In genomic region chr2:189285962-189286648, GRCh38 we compare ENCODE assay signal across 13 cellular contexts.
A peak's percentile ranks its signal among the peaks of the same experiment; 100 is the strongest.
DNase-seq lines count a peak whose midpoint lies in the region; ATAC-seq and TF ChIP-seq lines count a peak whose summit lies in the region.
"Had no signal": no experiment of that assay in that cellular context is flagged by ENCODE, and none has a peak within 500 bp of the region (broad histone marks: within the 10 kb centered on the region; RNA-seq: fewer than 3 reads in every experiment).

No MANE protein-coding gene starts in this region.

- no peaks in the 10 kb centered on the region for H3K27me3 Mint-ChIP-seq in activated T-cell treated with anti-CD3 and anti-CD28 coated beads, Interleukin-2, amount 50 U/mL, for 24 hours
- H3K27me3 Mint-ChIP-seq: stimulated activated memory B cell treated with anti-CD40 and anti-IgM and Interleukin-4, amounts not matched to agents 10 μg/mL and 1 μg/mL and 100 μg/mL, for 72 hours had no signal

- peaks cover 18 to 35% of the 10 kb centered on the region in 2 donors for H3K4me1 ChIP-seq in thoracic aorta (ENCODE audit: control insufficient read depth in 1 of 2, low read depth in 2 of 2)

- peak overlapping the region; percentile 7 to 51 for H3K27ac ChIP-seq in thoracic aorta

- peaks cover 8% of the 10 kb centered on the region for H3K9me3 Mint-ChIP-seq in activated T-cell treated with anti-CD3 and anti-CD28 coated beads, Interleukin-2, amount 50 U/mL, for 24 hours

- no peak for ATAC-seq in thoracic aorta (ENCODE audit: insufficient number of reproducible peaks, low FRiP score, low read depth)
- no peak for ATAC-seq in GM18870 (IDR thresholded peaks at IDR 0.05; ENCODE audit: unreplicated experiment)
- ATAC-seq: stimulated activated memory B cell treated with anti-CD40 and anti-IgM and Interleukin-4, amounts not matched to agents 10 μg/mL and 1 μg/mL and 100 μg/mL, for 72 hours had no signal

- no peak for TF ChIP-seq CTCF in thoracic aorta (IDR thresholded peaks at IDR 0.05)

- no peak for DNase-seq in activated T-cell treated with anti-CD3 and anti-CD28 coated beads, Interleukin-2, amount 50 U/mL, for 24 hours
- no peak for DNase-seq in activated T-cell treated with anti-CD3 and anti-CD28 coated beads, Interleukin-2, amount 50 U/mL, for 48 hours
- peak; percentile 98 for DNase-seq in amniotic epithelial cell (ENCODE audit: low read depth)
- DNase-seq in iris pigment epithelial cell (ENCODE audit: low read depth), result peak; percentile 97
- no peak for DNase-seq in thoracic aorta (ENCODE audit: low spot score)
- no peak for DNase-seq in stimulated activated naive CD4-positive, alpha-beta T cell (lab: John Stamatoyannopoulos, UW)
- DNase-seq in stimulated activated CD4-positive, alpha-beta T cell treated with anti-CD3 and anti-CD28 coated beads, Interleukin-1b, Interleukin-23, amount 100 ng/mL, for 48 hours, result no peak
- DNase-seq: activated CD4-positive, alpha-beta T cell treated with anti-CD3 and anti-CD28 coated beads, Interleukin-2, amount 50 U/mL, for 48 hours; C1 segment of cervical spinal cord; NCI-H82 had no signal

- H3K27me3 ChIP-seq in thoracic aorta (replicated peaks; ENCODE audit: insufficient read depth), result no peaks in the 10 kb centered on the region

- no peaks in the 10 kb centered on the region for H3K36me3 ChIP-seq in thoracic aorta

- H3K4me1 Mint-ChIP-seq in activated T-cell treated with anti-CD3 and anti-CD28 coated beads, Interleukin-2, amount 50 U/mL, for 24 hours (ENCODE audit: low read depth), result peaks cover 55% of the 10 kb centered on the region
- H3K4me1 Mint-ChIP-seq: stimulated activated memory B cell treated with anti-CD40 and anti-IgM and Interleukin-4, amounts not matched to agents 10 μg/mL and 1 μg/mL and 100 μg/mL, for 72 hours had no signal

- peaks cover 3% of the 10 kb centered on the region for H3K9me3 ChIP-seq in thoracic aorta

- peaks cover 8% of the 10 kb centered on the region for H3K36me3 Mint-ChIP-seq in activated T-cell treated with anti-CD3 and anti-CD28 coated beads, Interleukin-2, amount 50 U/mL, for 24 hours (ENCODE audit: low read depth)
- H3K36me3 Mint-ChIP-seq: stimulated activated memory B cell treated with anti-CD40 and anti-IgM and Interleukin-4, amounts not matched to agents 10 μg/mL and 1 μg/mL and 100 μg/mL, for 72 hours had no signal

- H3K4me3 Mint-ChIP-seq in activated T-cell treated with anti-CD3 and anti-CD28 coated beads, Interleukin-2, amount 50 U/mL, for 24 hours, result no peak overlapping the region
- H3K4me3 Mint-ChIP-seq: neural crest cell; stimulated activated memory B cell treated with anti-CD40 and anti-IgM and Interleukin-4, amounts not matched to agents 10 μg/mL and 1 μg/mL and 100 μg/mL, for 72 hours had no signal

- H3K4me3 ChIP-seq in thoracic aorta, result no peak overlapping the region

- H3K27ac Mint-ChIP-seq in activated T-cell treated with anti-CD3 and anti-CD28 coated beads, Interleukin-2, amount 50 U/mL, for 24 hours, result peak overlapping the region; percentile 85
- H3K27ac Mint-ChIP-seq: stimulated activated memory B cell treated with anti-CD40 and anti-IgM and Interleukin-4, amounts not matched to agents 10 μg/mL and 1 μg/mL and 100 μg/mL, for 72 hours had no signal

Comparison
In these comparisons a context has a peak if more than half of its experiments do, and no peak if none do; other contexts are left out.
1. DNase-seq: peak in amniotic epithelial cell (single experiment) and iris pigment epithelial cell (single experiment); none in activated T-cell treated with anti-CD3 and anti-CD28 coated beads, Interleukin-2, amount 50 U/mL, for 24 hours (single experiment), activated T-cell treated with anti-CD3 and anti-CD28 coated beads, Interleukin-2, amount 50 U/mL, for 48 hours (0 of 2), thoracic aorta (single experiment), stimulated activated naive CD4-positive, alpha-beta T cell (0 of 6) and stimulated activated CD4-positive, alpha-beta T cell treated with anti-CD3 and anti-CD28 coated beads, Interleukin-1b, Interleukin-23, amount 100 ng/mL, for 48 hours (single experiment).